In the genomic region with DNA sequence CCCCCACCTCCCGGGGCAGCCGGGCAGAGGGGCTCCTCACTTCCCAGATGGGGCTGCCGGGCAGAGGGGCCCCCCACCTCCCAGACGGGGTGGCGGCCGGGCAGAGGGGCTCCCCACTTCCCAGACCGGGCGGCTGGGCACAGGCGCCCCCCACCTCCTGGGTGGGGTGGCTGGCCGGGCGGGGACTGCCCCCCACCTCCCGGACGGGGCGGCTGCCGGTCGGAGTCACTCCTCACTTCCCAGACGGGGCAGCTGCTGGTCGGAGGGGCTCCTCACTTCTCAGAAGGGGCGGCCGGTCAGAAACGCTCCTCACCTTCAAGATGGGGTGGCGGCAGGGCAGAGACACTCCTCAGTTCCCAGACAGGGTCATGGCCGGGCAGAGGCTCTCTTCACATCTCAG, we compare ENCODE assay signal across 38 cellular contexts. TPM values are rescaled to one million over a fixed set of nuclear protein-coding genes. Genes with fewer than 3 reads are reported as not detected.
"Had no signal": no experiment of that assay in that cellular context is flagged by ENCODE, and none has a peak within 500 bp of the region (broad histone marks: within the 10 kb centered on the region; RNA-seq: fewer than 3 reads in every experiment).

No MANE protein-coding gene starts in this region.

- H3K36me3 Mint-ChIP-seq: activated naive CD4-positive, alpha-beta T cell treated with anti-CD3 and anti-CD28 coated beads, Interleukin-2, amount 10 ng/mL, durations not matched to agents 7 days and 5 days; brain had no signal

- H3K4me1 ChIP-seq: adrenal gland, ascending aorta, body of pancreas, breast epithelium had no signal

- H3K27me3 ChIP-seq: adrenal gland, ascending aorta, body of pancreas, brain microvascular endothelial cell, breast epithelium, cardiac muscle cell had no signal

- H3K9me3 ChIP-seq: adrenal gland, ascending aorta had no signal

- FAIRE-seq: astrocyte, bronchial epithelial cell had no signal

- H3K27ac Mint-ChIP-seq: activated naive CD4-positive, alpha-beta T cell treated with anti-CD3 and anti-CD28 coated beads for 36 hours; activated naive CD4-positive, alpha-beta T cell treated with anti-CD3 and anti-CD28 coated beads, Interleukin-2, amount 10 ng/mL, durations not matched to agents 7 days and 5 days; activated naive CD4-positive, alpha-beta T cell treated with anti-CD3 and anti-CD28 coated beads, Interleukin-2, amount 50 U/mL, for 24 hours; activated naive CD4-positive, alpha-beta T cell treated with anti-CD3 and anti-CD28 coated beads, Interleukin-2, amount 50 U/mL, for 72 hours; activated naive CD8-positive, alpha-beta T cell; activated naive CD8-positive, alpha-beta T cell treated with anti-CD3 and anti-CD28 coated beads, Interleukin-2, amount 10 ng/mL, durations not matched to agents 7 days and 5 days; activated naive CD8-positive, alpha-beta T cell treated with anti-CD3 and anti-CD28 coated beads, Interleukin-2, amount 50 U/mL, for 24 hours; activated T-cell treated with anti-CD3 and anti-CD28 coated beads, Interleukin-2, amount 50 U/mL, for 24 hours; activated T-cell treated with anti-CD3 and anti-CD28 coated beads, Interleukin-2, amount 50 U/mL, for 72 hours; activated T-helper 1 cell treated with anti-CD3 and anti-CD28 coated beads, Interleukin-12 subunit alpha, Interleukin-12 subunit beta, Interleukin-2, Interleukin-4 antibody, amounts not matched to agents 30 ng/mL and 10 ng/mL and 1 ng/mL, durations not matched to agents 14 hours and 24 hours and 36 hours; activated T-helper 17 cell treated with anti-CD3 and anti-CD28 coated beads, Interleukin-2, amount 50 U/mL, for 72 hours; activated T-helper 2 cell treated with anti-CD3 and anti-CD28 coated beads, Interferon-gamma antibody, Interleukin-2, Interleukin-4, amounts not matched to agents 10 μg/mL and 5 μg/mL and 100 μg/mL, durations not matched to agents 14 hours and 24 hours and 36 hours; brain had no signal

- H3K4me3 ChIP-seq: adrenal gland, ascending aorta, body of pancreas, breast epithelium, cardiac muscle cell had no signal

- H3K27ac ChIP-seq: adrenal gland, ascending aorta, body of pancreas, brain microvascular endothelial cell, breast epithelium, cardiac muscle cell had no signal

- DNase-seq: activated effector memory CD4-positive, alpha-beta T cell treated with anti-CD3 and anti-CD28 coated beads, Interleukin-2, amount 50 U/mL, for 16 hours; activated effector memory CD4-positive, alpha-beta T cell treated with Interleukin-2 at 50 U/mL for 16 hours; activated naive CD4-positive, alpha-beta T cell; activated naive CD4-positive, alpha-beta T cell treated with anti-CD3 and anti-CD28 coated beads for 36 hours; activated naive CD4-positive, alpha-beta T cell treated with anti-CD3 and anti-CD28 coated beads, Interleukin-2, amount 10 ng/mL, durations not matched to agents 7 days and 5 days; activated naive CD4-positive, alpha-beta T cell treated with anti-CD3 and anti-CD28 coated beads, Interleukin-2, amount 50 U/mL, for 16 hours; activated naive CD4-positive, alpha-beta T cell treated with Interleukin-2 at 50 U/mL for 16 hours; activated naive CD8-positive, alpha-beta T cell treated with anti-CD3 and anti-CD28 coated beads for 36 hours; activated naive CD8-positive, alpha-beta T cell treated with anti-CD3 and anti-CD28 coated beads, Interleukin-2, amount 10 ng/mL, durations not matched to agents 7 days and 5 days; activated naive CD8-positive, alpha-beta T cell treated with anti-CD3 and anti-CD28 coated beads, Interleukin-2, amount 50 U/mL, for 24 hours; activated T-cell treated with anti-CD3 and anti-CD28 coated beads for 4 hours; activated T-cell treated with anti-CD3 and anti-CD28 coated beads, Interleukin-2, amount 50 U/mL, for 1 hour; activated T-cell treated with anti-CD3 and anti-CD28 coated beads, Interleukin-2, amount 50 U/mL, for 24 hours; activated T-cell treated with anti-CD3 and anti-CD28 coated beads, Interleukin-2, amount 50 U/mL, for 4 hours; activated T-cell treated with anti-CD3 and anti-CD28 coated beads, Interleukin-2, amount 50 U/mL, for 48 hours; activated T-cell treated with anti-CD3 and anti-CD28 coated beads, Interleukin-2, amount 50 U/mL, for 72 hours; adrenal gland; amniotic stem cell; amygdala; anterior cingulate cortex; body of pancreas; brain microvascular endothelial cell; caudate nucleus; central memory CD4-positive, alpha-beta T cell; cerebellar nuclear complex had no signal

- H3K4me1 Mint-ChIP-seq: activated naive CD4-positive, alpha-beta T cell treated with anti-CD3 and anti-CD28 coated beads, Interleukin-2, amount 10 ng/mL, durations not matched to agents 7 days and 5 days; activated naive CD4-positive, alpha-beta T cell treated with anti-CD3 and anti-CD28 coated beads, Interleukin-2, amount 50 U/mL, for 24 hours; activated naive CD8-positive, alpha-beta T cell treated with anti-CD3 and anti-CD28 coated beads for 36 hours; activated naive CD8-positive, alpha-beta T cell treated with anti-CD3 and anti-CD28 coated beads, Interleukin-2, amount 10 ng/mL, durations not matched to agents 7 days and 5 days; activated naive CD8-positive, alpha-beta T cell treated with anti-CD3 and anti-CD28 coated beads, Interleukin-2, amount 50 U/mL, for 24 hours; activated T-helper 17 cell treated with anti-CD3 and anti-CD28 coated beads, Interleukin-2, amount 50 U/mL, for 72 hours; brain; central memory CD8-positive, alpha-beta T cell had no signal

- ATAC-seq: activated naive CD4-positive, alpha-beta T cell treated with anti-CD3 and anti-CD28 coated beads, Interleukin-2, amount 50 U/mL, for 72 hours; activated naive CD8-positive, alpha-beta T cell treated with anti-CD3 and anti-CD28 coated beads, Interleukin-2, amount 50 U/mL, for 24 hours; activated T-cell treated with anti-CD3 and anti-CD28 coated beads, Interleukin-2, amount 50 U/mL, for 4 hours; activated T-cell treated with anti-CD3 and anti-CD28 coated beads, Interleukin-2, amount 50 U/mL, for 72 hours; activated T-helper 17 cell treated with anti-CD3 and anti-CD28 coated beads, Interleukin-2, amount 50 U/mL, for 72 hours; body of pancreas had no signal

- H3K4me3 Mint-ChIP-seq: activated naive CD4-positive, alpha-beta T cell treated with anti-CD3 and anti-CD28 coated beads for 36 hours; activated naive CD4-positive, alpha-beta T cell treated with anti-CD3 and anti-CD28 coated beads, Interleukin-2, amount 10 ng/mL, durations not matched to agents 7 days and 5 days; activated naive CD4-positive, alpha-beta T cell treated with anti-CD3 and anti-CD28 coated beads, Interleukin-2, amount 50 U/mL, for 24 hours; activated naive CD8-positive, alpha-beta T cell; activated naive CD8-positive, alpha-beta T cell treated with anti-CD3 and anti-CD28 coated beads for 36 hours; activated naive CD8-positive, alpha-beta T cell treated with anti-CD3 and anti-CD28 coated beads, Interleukin-2, amount 10 ng/mL, durations not matched to agents 7 days and 5 days; activated naive CD8-positive, alpha-beta T cell treated with anti-CD3 and anti-CD28 coated beads, Interleukin-2, amount 50 U/mL, for 24 hours; activated T-cell treated with anti-CD3 and anti-CD28 coated beads, Interleukin-2, amount 50 U/mL, for 24 hours; activated T-cell treated with anti-CD3 and anti-CD28 coated beads, Interleukin-2, amount 50 U/mL, for 4 hours; activated T-cell treated with anti-CD3 and anti-CD28 coated beads, Interleukin-2, amount 50 U/mL, for 72 hours; activated T-helper 1 cell treated with anti-CD3 and anti-CD28 coated beads, Interleukin-12 subunit alpha, Interleukin-12 subunit beta, Interleukin-2, Interleukin-4 antibody, amounts not matched to agents 30 ng/mL and 10 ng/mL and 1 ng/mL, durations not matched to agents 14 hours and 24 hours and 36 hours; activated T-helper 17 cell treated with anti-CD3 and anti-CD28 coated beads, Interleukin-2, amount 50 U/mL, for 72 hours; brain; central memory CD8-positive, alpha-beta T cell had no signal

- H3K36me3 ChIP-seq: adrenal gland, ascending aorta, brain microvascular endothelial cell, breast epithelium, cardiac muscle cell had no signal

- H3K27me3 Mint-ChIP-seq: activated naive CD4-positive, alpha-beta T cell treated with anti-CD3 and anti-CD28 coated beads, Interleukin-2, amount 10 ng/mL, durations not matched to agents 7 days and 5 days; activated naive CD4-positive, alpha-beta T cell treated with anti-CD3 and anti-CD28 coated beads, Interleukin-2, amount 50 U/mL, for 24 hours; activated naive CD8-positive, alpha-beta T cell; activated naive CD8-positive, alpha-beta T cell treated with anti-CD3 and anti-CD28 coated beads for 36 hours; activated naive CD8-positive, alpha-beta T cell treated with anti-CD3 and anti-CD28 coated beads, Interleukin-2, amount 10 ng/mL, durations not matched to agents 7 days and 5 days; activated naive CD8-positive, alpha-beta T cell treated with anti-CD3 and anti-CD28 coated beads, Interleukin-2, amount 50 U/mL, for 24 hours; activated T-cell treated with anti-CD3 and anti-CD28 coated beads, Interleukin-2, amount 50 U/mL, for 24 hours; activated T-helper 17 cell treated with anti-CD3 and anti-CD28 coated beads, Interleukin-2, amount 50 U/mL, for 72 hours; brain; central memory CD8-positive, alpha-beta T cell had no signal

RNA-seq across cellular contexts. Expression of a gene that starts 43.9 kb away (rescaled TPM):
- total RNA-seq: ascending aorta, body of pancreas had no signal
